In genomic region chr3:182592747-182593146, GRCh38 we compare ENCODE assay signal across 21 cellular contexts.
"Had no signal": no experiment of that assay in that cellular context is flagged by ENCODE, and none has a peak within 500 bp of the region (broad histone marks: within the 10 kb centered on the region; RNA-seq: fewer than 3 reads in every experiment).

No MANE protein-coding gene starts in this region.

- H3K27ac Mint-ChIP-seq: immature natural killer cell, memory B cell, mesothelial cell of epicardium, naive B cell, nephron had no signal

- H3K36me3 Mint-ChIP-seq: immature natural killer cell, memory B cell, mesothelial cell of epicardium, naive B cell had no signal

- H3K4me3 Mint-ChIP-seq: immature natural killer cell, memory B cell, mesothelial cell of epicardium, naive B cell, nephron had no signal

- H3K27ac ChIP-seq: esophagus squamous epithelium, gastroesophageal sphincter, left ventricle myocardium inferior, lower lobe of right lung, neutrophil, right atrium auricular region, sigmoid colon, skin epidermis, tibial artery had no signal

- H3K4me1 Mint-ChIP-seq: immature natural killer cell, memory B cell, naive B cell, nephron had no signal

- H3K4me3 ChIP-seq: esophagus squamous epithelium, gastroesophageal sphincter, left ventricle myocardium inferior, lower lobe of right lung, right atrium auricular region, sigmoid colon, skin epidermis, tibial artery had no signal

- H3K36me3 ChIP-seq: esophagus squamous epithelium, gastroesophageal sphincter, left ventricle myocardium inferior, lower lobe of right lung, neutrophil, right atrium auricular region, sigmoid colon, tibial artery had no signal

- H3K4me1 ChIP-seq: gastroesophageal sphincter, left ventricle myocardium inferior, lower lobe of right lung, right atrium auricular region, sigmoid colon, tibial artery had no signal

- ATAC-seq: gastroesophageal sphincter, lower lobe of right lung had no signal

- H3K27me3 ChIP-seq: esophagus squamous epithelium, gastroesophageal sphincter, neutrophil, right atrium auricular region, tibial artery had no signal

- H3K9me3 ChIP-seq: esophagus squamous epithelium, gastroesophageal sphincter, lower lobe of right lung, neutrophil, tibial artery had no signal

- DNase-seq: cerebellar nuclear complex; dermis blood vessel endothelial cell; esophagus squamous epithelium; foreskin fibroblast; glutamatergic neuron; immature natural killer cell; left ventricle myocardium inferior; lower lobe of right lung; naive B cell; posterior cingulate gyrus; sigmoid colon; stimulated activated CD4-positive, alpha-beta T cell treated with anti-CD3 and anti-CD28 coated beads, Interleukin-2, amount 100 ng/mL, for 48 hours; stimulated activated naive CD4-positive, alpha-beta T cell treated with Interleukin-2 at 50 U/mL for 16 hours; tibial artery had no signal
